Comparison of ENCODE assay signal across 1 cellular context in the genomic region with DNA sequence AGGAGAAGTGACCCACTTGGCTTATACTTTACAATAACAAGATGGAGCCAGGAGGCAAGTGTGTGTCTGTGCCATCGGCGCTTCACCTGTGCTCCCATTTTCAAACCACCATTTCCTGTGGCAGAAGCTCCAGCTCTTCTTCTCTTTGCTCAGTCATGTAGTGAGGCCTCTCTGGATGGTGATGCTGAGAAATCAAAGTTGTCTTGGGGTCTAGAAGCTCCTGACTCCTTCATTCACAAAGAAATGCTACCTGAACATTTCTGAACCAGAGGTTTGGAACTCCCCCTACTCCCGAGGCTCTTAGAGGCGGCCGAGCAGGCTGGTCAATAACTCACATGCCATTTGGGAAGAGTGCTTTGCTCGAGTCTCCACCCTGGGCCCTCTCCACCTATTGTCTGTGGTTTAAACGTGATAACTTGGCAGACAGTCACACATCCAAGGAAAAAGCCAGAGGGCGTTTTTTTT.
TF ChIP-seq lines count a peak whose summit lies in the region.

No MANE protein-coding gene starts in this region.

TF ChIP-seq in GM12878, 131 proteins besides CTCF, POLR2A, EP300 and RAD21:
- TF ChIP-seq POLR2AphosphoS2 (IDR thresholded peaks at IDR 0.05; ENCODE audit: low read depth, low read length) (peak; percentile 24; the same call in 1 of the 2 replicates), RUNX3 (IDR thresholded peaks at IDR 0.05; ENCODE audit: low read length) (0 out of 2 replicates have a peak, but pooled peaks have one; percentile 29), MTA3 (IDR thresholded peaks at IDR 0.05; ENCODE audit: borderline replicate concordance, low read length) (peak; percentile 61; the same call in 1 of the 2 replicates), POLR2AphosphoS5 (IDR thresholded peaks at IDR 0.05; ENCODE audit: low read length) (peak; percentile 52), NR2C1 (IDR thresholded peaks at IDR 0.05) (no peak), POU2F2 (IDR thresholded peaks at IDR 0.05; ENCODE audit: borderline replicate concordance, low read depth, low read length) (0 out of 3 replicates have a peak, but pooled peaks have one; percentile 1)
- TF ChIP-seq, protein P1, sequence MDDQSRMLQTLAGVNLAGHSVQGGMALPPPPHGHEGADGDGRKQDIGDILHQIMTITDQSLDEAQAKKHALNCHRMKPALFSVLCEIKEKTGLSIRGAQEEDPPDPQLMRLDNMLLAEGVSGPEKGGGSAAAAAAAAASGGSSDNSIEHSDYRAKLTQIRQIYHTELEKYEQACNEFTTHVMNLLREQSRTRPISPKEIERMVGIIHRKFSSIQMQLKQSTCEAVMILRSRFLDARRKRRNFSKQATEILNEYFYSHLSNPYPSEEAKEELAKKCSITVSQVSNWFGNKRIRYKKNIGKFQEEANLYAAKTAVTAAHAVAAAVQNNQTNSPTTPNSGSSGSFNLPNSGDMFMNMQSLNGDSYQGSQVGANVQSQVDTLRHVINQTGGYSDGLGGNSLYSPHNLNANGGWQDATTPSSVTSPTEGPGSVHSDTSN (IDR thresholded peaks at IDR 0.05; ENCODE audit: insufficient replicate concordance, low read depth, low read length): no peak
- TF ChIP-seq, protein P2, sequence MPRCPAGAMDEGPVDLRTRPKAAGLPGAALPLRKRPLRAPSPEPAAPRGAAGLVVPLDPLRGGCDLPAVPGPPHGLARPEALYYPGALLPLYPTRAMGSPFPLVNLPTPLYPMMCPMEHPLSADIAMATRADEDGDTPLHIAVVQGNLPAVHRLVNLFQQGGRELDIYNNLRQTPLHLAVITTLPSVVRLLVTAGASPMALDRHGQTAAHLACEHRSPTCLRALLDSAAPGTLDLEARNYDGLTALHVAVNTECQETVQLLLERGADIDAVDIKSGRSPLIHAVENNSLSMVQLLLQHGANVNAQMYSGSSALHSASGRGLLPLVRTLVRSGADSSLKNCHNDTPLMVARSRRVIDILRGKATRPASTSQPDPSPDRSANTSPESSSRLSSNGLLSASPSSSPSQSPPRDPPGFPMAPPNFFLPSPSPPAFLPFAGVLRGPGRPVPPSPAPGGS (IDR thresholded peaks at IDR 0.05; ENCODE audit: borderline replicate concordance, insufficient read depth, low read depth, low read length, poor library complexity, severe bottlenecking): no peak
